Comparison of ENCODE assay signal across 10 cellular contexts in genomic region chr3:111712294-111713180, GRCh38. TPM values are rescaled to one million over a fixed set of nuclear protein-coding genes. Genes with fewer than 3 reads are reported as not detected.
DNase-seq lines count a peak whose midpoint lies in the region; ATAC-seq lines count a peak whose summit lies in the region.
"Had no signal": no experiment of that assay in that cellular context is flagged by ENCODE, and none has a peak within 500 bp of the region (broad histone marks: within the 10 kb centered on the region; RNA-seq: fewer than 3 reads in every experiment).

No MANE protein-coding gene starts in this region.

- H3K9ac ChIP-seq in stomach smooth muscle (ENCODE audit: low read length in 2 of 2): peak overlapping the region in 1 of 2 donors; percentile 47

- no peaks in the 10 kb centered on the region for H3K4me1 Mint-ChIP-seq in activated naive CD4-positive, alpha-beta T cell treated with anti-CD3 and anti-CD28 coated beads, Interleukin-2, amount 10 ng/mL, durations not matched to agents 7 days and 5 days

- no peaks in the 10 kb centered on the region for H3K27me3 ChIP-seq in stomach smooth muscle (ENCODE audit: control insufficient read depth in 1 of 2, insufficient read depth in 2 of 2, low read length in 2 of 2)

- H3K4me3 Mint-ChIP-seq in activated naive CD4-positive, alpha-beta T cell treated with anti-CD3 and anti-CD28 coated beads, Interleukin-2, amount 10 ng/mL, durations not matched to agents 7 days and 5 days: no peak overlapping the region
- H3K4me3 Mint-ChIP-seq: activated CD4-positive, alpha-beta memory T cell treated with anti-CD3 and anti-CD28 coated beads, Interleukin-2, amount 10 ng/mL, durations not matched to agents 7 days and 5 days had no signal

- peaks cover 8% of the 10 kb centered on the region for H3K4me1 ChIP-seq in stomach smooth muscle (ENCODE audit: control insufficient read depth, insufficient read depth, low read length)

- H3K36me3 ChIP-seq in stomach smooth muscle (ENCODE audit: control insufficient read depth in 2 of 2, insufficient read depth in 2 of 2, low read length in 2 of 2): no peaks in the 10 kb centered on the region

- H3K27ac Mint-ChIP-seq in activated naive CD4-positive, alpha-beta T cell treated with anti-CD3 and anti-CD28 coated beads, Interleukin-2, amount 50 U/mL, for 72 hours: peak overlapping the region; percentile 18 to 70
- H3K27ac Mint-ChIP-seq in activated naive CD4-positive, alpha-beta T cell treated with anti-CD3 and anti-CD28 coated beads, Interleukin-2, amount 10 ng/mL, durations not matched to agents 7 days and 5 days: no peak overlapping the region
- H3K27ac Mint-ChIP-seq: activated CD4-positive, alpha-beta memory T cell treated with anti-CD3 and anti-CD28 coated beads, Interleukin-2, amount 10 ng/mL, durations not matched to agents 7 days and 5 days had no signal

- H3K4me3 ChIP-seq in stomach smooth muscle (ENCODE audit: low read length in 2 of 2): no peak overlapping the region

- DNase-seq in activated naive CD4-positive, alpha-beta T cell treated with anti-CD3 and anti-CD28 coated beads, Interleukin-2, amount 50 U/mL, for 72 hours (ENCODE audit: low spot score in 2 of 2): no peak
- DNase-seq in activated naive CD4-positive, alpha-beta T cell treated with anti-CD3 and anti-CD28 coated beads, Interleukin-2, amount 10 ng/mL, durations not matched to agents 7 days and 5 days: no peak
- DNase-seq in NCI-H526 treated with DMSO at 0.1 percent for 48 hours (lab: John Stamatoyannopoulos, UW) (peak; percentile 78), fibroblast of peridontal ligament (ENCODE audit: extremely low read depth) (peak; percentile 38), RPMI8226 (no peak), iPS-NIHi7 (ENCODE audit: extremely low spot score) (no peak)
- DNase-seq: activated CD4-positive, alpha-beta memory T cell treated with anti-CD3 and anti-CD28 coated beads, Interleukin-2, amount 10 ng/mL, durations not matched to agents 7 days and 5 days had no signal

- no peaks in the 10 kb centered on the region for H3K27me3 Mint-ChIP-seq in activated naive CD4-positive, alpha-beta T cell treated with anti-CD3 and anti-CD28 coated beads, Interleukin-2, amount 10 ng/mL, durations not matched to agents 7 days and 5 days
- H3K27me3 Mint-ChIP-seq: activated CD4-positive, alpha-beta memory T cell treated with anti-CD3 and anti-CD28 coated beads, Interleukin-2, amount 10 ng/mL, durations not matched to agents 7 days and 5 days had no signal

- H3K9me3 Mint-ChIP-seq in activated naive CD4-positive, alpha-beta T cell treated with anti-CD3 and anti-CD28 coated beads, Interleukin-2, amount 50 U/mL, for 72 hours: no peaks in the 10 kb centered on the region
- no peaks in the 10 kb centered on the region for H3K9me3 Mint-ChIP-seq in activated naive CD4-positive, alpha-beta T cell treated with anti-CD3 and anti-CD28 coated beads, Interleukin-2, amount 10 ng/mL, durations not matched to agents 7 days and 5 days
- H3K9me3 Mint-ChIP-seq: activated CD4-positive, alpha-beta memory T cell treated with anti-CD3 and anti-CD28 coated beads, Interleukin-2, amount 10 ng/mL, durations not matched to agents 7 days and 5 days had no signal

- peak overlapping the region; percentile 24 for H3K27ac ChIP-seq in stomach smooth muscle (ENCODE audit: low read length)
- H3K27ac ChIP-seq: C4-2B had no signal

- CTCF ChIA-PET in activated naive CD4-positive, alpha-beta T cell treated with anti-CD3 and anti-CD28 coated beads, Interleukin-2, amount 10 ng/mL, durations not matched to agents 7 days and 5 days (lab: Charles Lee): interaction anchor here (1.0 to 1.5 kb wide), 4 partner anchors 43 to 301 kb away, joined by 3 to 6 read pairs (median 4); no protein-coding TSS in a partner anchor

- H3K9me3 ChIP-seq in stomach smooth muscle (ENCODE audit: control insufficient read depth in 2 of 2, low read length in 2 of 2): no peaks in the 10 kb centered on the region

- ATAC-seq in activated naive CD4-positive, alpha-beta T cell treated with anti-CD3 and anti-CD28 coated beads, Interleukin-2, amount 50 U/mL, for 72 hours: peak; percentile 32 to 86
- no peak for ATAC-seq in HG02642 (IDR thresholded peaks at IDR 0.05; ENCODE audit: poor library complexity, unreplicated experiment)

- H3K36me3 Mint-ChIP-seq in activated naive CD4-positive, alpha-beta T cell treated with anti-CD3 and anti-CD28 coated beads, Interleukin-2, amount 50 U/mL, for 72 hours: peaks cover 4 to 6% of the 10 kb centered on the region in 2 donors
- peaks cover 30% of the 10 kb centered on the region for H3K36me3 Mint-ChIP-seq in activated naive CD4-positive, alpha-beta T cell treated with anti-CD3 and anti-CD28 coated beads, Interleukin-2, amount 10 ng/mL, durations not matched to agents 7 days and 5 days

RNA-seq across cellular contexts. Expression of gene PLCXD2, which starts 38.1 kb away (rescaled TPM):
- total RNA-seq in activated naive CD4-positive, alpha-beta T cell treated with anti-CD3 and anti-CD28 coated beads, Interleukin-2, amount 50 U/mL, for 72 hours: 10 to 100 TPM; 11.0 to 24.9 TPM

Comparison
In these comparisons a context has a peak if more than half of its experiments do, and no peak if none do; other contexts are left out.
1. DNase-seq: peak in NCI-H526 treated with DMSO at 0.1 percent for 48 hours (single experiment) and fibroblast of peridontal ligament (single experiment); none in activated naive CD4-positive, alpha-beta T cell treated with anti-CD3 and anti-CD28 coated beads, Interleukin-2, amount 50 U/mL, for 72 hours (0 of 2), activated naive CD4-positive, alpha-beta T cell treated with anti-CD3 and anti-CD28 coated beads, Interleukin-2, amount 10 ng/mL, durations not matched to agents 7 days and 5 days (single experiment), RPMI8226 (single experiment) and iPS-NIHi7 (single experiment).